26 cellular contexts compared by ENCODE assay signal in the genomic region with DNA sequence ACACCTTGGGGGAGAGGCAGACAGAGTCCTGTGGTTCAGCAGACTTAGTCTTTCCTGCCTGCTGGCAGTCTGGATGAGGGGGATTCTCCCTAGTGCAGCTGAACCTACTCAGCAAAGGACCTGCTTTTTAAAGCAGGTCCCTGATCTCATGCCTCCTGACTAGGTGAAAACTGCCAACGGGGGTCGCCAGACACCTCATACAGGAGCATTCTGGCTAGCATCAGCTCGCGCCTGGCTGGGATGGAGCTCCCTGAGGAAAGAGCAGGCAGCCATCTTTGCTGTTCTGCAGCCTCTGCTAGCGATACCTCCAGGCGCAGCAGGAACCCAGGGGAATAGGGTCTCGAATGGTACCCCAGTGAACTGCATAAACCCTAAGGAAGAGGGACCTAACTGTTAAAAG.
DNase-seq lines count a peak whose midpoint lies in the region; ATAC-seq, FAIRE-seq and TF ChIP-seq lines count a peak whose summit lies in the region.
"Had no signal": no experiment of that assay in that cellular context is flagged by ENCODE, and none has a peak within 500 bp of the region (broad histone marks: within the 10 kb centered on the region; RNA-seq: fewer than 3 reads in every experiment).

No MANE protein-coding gene starts in this region.

- H3K9me3 ChIP-seq in Karpas-422 (ENCODE audit: low read length) (no peaks in the 10 kb centered on the region; the same call in 1 of the 2 replicates), H1 (ENCODE audit: insufficient read depth in 2 of 2, low read depth in 1 of 2, low read length in 1 of 2) (no peaks in the 10 kb centered on the region; a peak in 1 of 4 replicates), neural progenitor cell (ENCODE audit: low read depth) (no peaks in the 10 kb centered on the region), aorta (ENCODE audit: control insufficient read depth, low read length) (peaks cover 1% of the 10 kb centered on the region)
- H3K9me3 ChIP-seq: BE2C had no signal

- no peak overlapping the region for H3K4ac ChIP-seq in H1 (replicated peaks; ENCODE audit: insufficient read length, low read depth, low read length)

- H3K79me1 ChIP-seq in H1 (ENCODE audit: low read depth, low read length) = no peaks in the 10 kb centered on the region

- peaks cover 15% of the 10 kb centered on the region for H3K9me3 Mint-ChIP-seq in neural progenitor cell
- peaks cover 26% of the 10 kb centered on the region for H3K9me3 Mint-ChIP-seq in activated T-helper 17 cell treated with anti-CD3 and anti-CD28 coated beads, Interleukin-2, amount 50 U/mL, for 72 hours

- POLR2A ChIA-PET in H1 (lab: Charles Lee; ENCODE audit: partially characterized antibody) = no interaction called here

- H3K27ac Mint-ChIP-seq in neural progenitor cell = no peak overlapping the region
- H3K27ac Mint-ChIP-seq in activated T-helper 17 cell treated with anti-CD3 and anti-CD28 coated beads, Interleukin-2, amount 50 U/mL, for 72 hours = no peak overlapping the region
- H3K27ac Mint-ChIP-seq: CD14-positive monocyte; CD4-positive, alpha-beta T cell; CD8-positive, alpha-beta memory T cell; GM23338 had no signal

- no peaks in the 10 kb centered on the region for H3K4me1 Mint-ChIP-seq in neural progenitor cell
- H3K4me1 Mint-ChIP-seq in activated T-helper 17 cell treated with anti-CD3 and anti-CD28 coated beads, Interleukin-2, amount 50 U/mL, for 72 hours = no peaks in the 10 kb centered on the region
- H3K4me1 Mint-ChIP-seq: CD14-positive monocyte; CD8-positive, alpha-beta memory T cell; GM23338 had no signal

- no peaks in the 10 kb centered on the region for H3K4me1 ChIP-seq in Karpas-422 (ENCODE audit: low read length)
- no peaks in the 10 kb centered on the region for H3K4me1 ChIP-seq in H1 (replicated peaks in 1 of 4; ENCODE audit: control insufficient read depth in 3 of 4, insufficient read depth in 4 of 4, low read length in 3 of 4)
- H3K4me1 ChIP-seq in neural progenitor cell = no peaks in the 10 kb centered on the region
- no peaks in the 10 kb centered on the region for H3K4me1 ChIP-seq in aorta (ENCODE audit: control insufficient read depth in 1 of 2, insufficient read depth in 2 of 2, low read length in 2 of 2)
- H3K4me1 ChIP-seq: A549; BE2C; BLaER1 treated with 17β-estradiol and CSF1 and Interleukin-3, amounts not matched to agents 10 nM and 100 nM had no signal

- FAIRE-seq in H1 (lab: Jason Lieb, UNC) = no peak
- FAIRE-seq: A549, G401.6, GM12892, GM19239, H54 had no signal

- H3K9me2 ChIP-seq in Karpas-422 (replicated peaks; ENCODE audit: insufficient read depth, low read length) = no peaks in the 10 kb centered on the region

- no peak overlapping the region for H2AK5ac ChIP-seq in H1 (ENCODE audit: low read depth, low read length)

- no peak overlapping the region for H3K14ac ChIP-seq in H1 (ENCODE audit: insufficient read length)

- H3K27me3 Mint-ChIP-seq in neural progenitor cell (ENCODE audit: insufficient read depth, low read depth) = no peaks in the 10 kb centered on the region
- no peaks in the 10 kb centered on the region for H3K27me3 Mint-ChIP-seq in activated T-helper 17 cell treated with anti-CD3 and anti-CD28 coated beads, Interleukin-2, amount 50 U/mL, for 72 hours
- H3K27me3 Mint-ChIP-seq: CD4-positive, alpha-beta T cell; CD8-positive, alpha-beta memory T cell had no signal

- no peaks in the 10 kb centered on the region for H4K20me1 ChIP-seq in Karpas-422 (ENCODE audit: insufficient read depth, low read depth, low read length)
- H4K20me1 ChIP-seq in H1 (replicated peaks in 1 of 2; ENCODE audit: control insufficient read depth in 1 of 2, insufficient read depth in 2 of 2, low read length in 2 of 2) = no peaks in the 10 kb centered on the region
- H4K20me1 ChIP-seq in neural progenitor cell (ENCODE audit: low read depth) = no peaks in the 10 kb centered on the region
- H4K20me1 ChIP-seq: BLaER1 treated with 17β-estradiol and CSF1 and Interleukin-3, amounts not matched to agents 10 nM and 100 nM had no signal

- H3K36me3 ChIP-seq in Karpas-422 (ENCODE audit: insufficient read depth, low read length) (no peaks in the 10 kb centered on the region), H1 (ENCODE audit: control insufficient read depth in 2 of 4, insufficient read depth in 4 of 4, low read length in 3 of 4) (no peaks in the 10 kb centered on the region), neural progenitor cell (no peaks in the 10 kb centered on the region), aorta (ENCODE audit: control insufficient read depth in 1 of 2, insufficient read depth in 2 of 2, low read length in 1 of 2) (no peaks in the 10 kb centered on the region)
- H3K36me3 ChIP-seq: BE2C; BLaER1 treated with 17β-estradiol and CSF1 and Interleukin-3, amounts not matched to agents 10 nM and 100 nM had no signal

- no peaks in the 10 kb centered on the region for H3K79me2 ChIP-seq in Karpas-422 (ENCODE audit: low read length)
- no peaks in the 10 kb centered on the region for H3K79me2 ChIP-seq in H1 (ENCODE audit: control insufficient read depth in 1 of 2, insufficient read depth in 2 of 2, low read length in 2 of 2)
- no peaks in the 10 kb centered on the region for H3K79me2 ChIP-seq in neural progenitor cell (ENCODE audit: low read depth)

- H3K27ac ChIP-seq in Karpas-422 (ENCODE audit: low read length) (no peak overlapping the region), H1 (ENCODE audit: low read depth, low read length) (no peak overlapping the region), neural progenitor cell (no peak overlapping the region), aorta (ENCODE audit: low read depth in 1 of 2, low read length in 2 of 2) (no peak overlapping the region)
- H3K27ac ChIP-seq: A549; BLaER1 treated with 17β-estradiol and CSF1 and Interleukin-3, amounts not matched to agents 10 nM and 100 nM had no signal

- H3K56ac ChIP-seq in H1 (replicated peaks; ENCODE audit: insufficient read length, low read depth, low read length) = no peak overlapping the region

- H2BK120ac ChIP-seq in H1 (replicated peaks; ENCODE audit: low read depth, low read length) = no peak overlapping the region

- H3K4me3 Mint-ChIP-seq in neural progenitor cell = no peak overlapping the region
- H3K4me3 Mint-ChIP-seq in activated T-helper 17 cell treated with anti-CD3 and anti-CD28 coated beads, Interleukin-2, amount 50 U/mL, for 72 hours = no peak overlapping the region
- H3K4me3 Mint-ChIP-seq: CD14-positive monocyte; CD4-positive, alpha-beta T cell; CD8-positive, alpha-beta memory T cell; GM23338 had no signal

- H2BK15ac ChIP-seq in H1 (ENCODE audit: low read length) = no peak overlapping the region

- TF ChIP-seq EP300 in H1 (IDR thresholded peaks at IDR 0.05; ENCODE audit: borderline replicate concordance in 1 of 2, low read depth in 2 of 2, low read length in 2 of 2) = no peak

- H3K4me3 ChIP-seq in Karpas-422 (ENCODE audit: low read length) (no peak overlapping the region), H1 (ENCODE audit: extremely low read depth in 1 of 4, insufficient read depth in 2 of 4, low read depth in 3 of 4, low read length in 4 of 4) (no peak overlapping the region), neural progenitor cell (no peak overlapping the region), aorta (ENCODE audit: low read length in 2 of 2) (no peak overlapping the region)
- H3K4me3 ChIP-seq: A549; BLaER1 treated with 17β-estradiol and CSF1 and Interleukin-3, amounts not matched to agents 10 nM and 100 nM; GM23338 had no signal

- H3K18ac ChIP-seq in H1 (ENCODE audit: extremely low read depth, low read length) = no peak overlapping the region

- no peak overlapping the region for H4K8ac ChIP-seq in H1 (ENCODE audit: extremely low read depth, insufficient read depth, low read length)

- WGBS in H1 (ENCODE audit: extremely low coverage in 1 of 2, insufficient coverage in 1 of 2, insufficient read length in 1 of 2, insufficient replicate concordance in 2 of 2, low coverage in 1 of 2, low lambda C conversion rate in 2 of 2, missing lambda C conversion rate in 1 of 2), 2 experiments = 85% methylated on average over 7 of the region's 7 CpGs; no CpG with 5 or more reads in 1 of the 2 experiments
- WGBS in aorta, 2 donors = 89% methylated on average over 6 to 7 of the region's 7 CpGs

- no peak for DNase-seq in Karpas-422
- no peak for DNase-seq in H1 (ENCODE audit: low read depth in 1 of 2, low spot score in 2 of 2)
- no peak for DNase-seq in neural progenitor cell (ENCODE audit: low spot score)
- no peak for DNase-seq in aorta
- no peak for DNase-seq in NCI-H345 treated with DMSO at 0.1 percent for 48 hours (lab: John Stamatoyannopoulos, UW; ENCODE audit: unreplicated experiment)
- DNase-seq in GM19238 (ENCODE audit: insufficient read length, low spot score) = no peak
- DNase-seq: 8988T; ACHN; AML-193; BE2C; Calu3; CD4-positive, alpha-beta T cell; CD8-positive, alpha-beta memory T cell; COR-L47; DMS53; DND-41; HCEC 1CT had no signal

- no peak overlapping the region for H3K4me2 ChIP-seq in Karpas-422 (ENCODE audit: low read depth, low read length, poor library complexity, severe bottlenecking)
- no peak overlapping the region for H3K4me2 ChIP-seq in H1 (ENCODE audit: insufficient read depth in 1 of 2, low read depth in 2 of 2, low read length in 2 of 2)
- no peak overlapping the region for H3K4me2 ChIP-seq in neural progenitor cell
- H3K4me2 ChIP-seq: A549; BLaER1 treated with 17β-estradiol and CSF1 and Interleukin-3, amounts not matched to agents 10 nM and 100 nM; GM23338 had no signal

- H3F3A ChIP-seq in neural progenitor cell (ENCODE audit: low read depth) = no peaks in the 10 kb centered on the region

- H2BK5ac ChIP-seq in H1 (ENCODE audit: low read depth, low read length) = no peak overlapping the region

- intact Hi-C loops in aorta (cut with DNase I) = no loop called here

- TF ChIP-seq CTCF in H1 (IDR thresholded peaks at IDR 0.05; ENCODE audit: control extremely low read depth in 1 of 3, insufficient read depth in 1 of 3, low read depth in 1 of 3, low read length in 3 of 3) (peak in 1 of 3 experiments; percentile 7; a peak in 1 of 4 replicates), neural progenitor cell (IDR thresholded peaks at IDR 0.05) (no peak)

- H2BK12ac ChIP-seq in H1 (ENCODE audit: low read depth, low read length) = no peak overlapping the region

- H4K91ac ChIP-seq in H1 (replicated peaks; ENCODE audit: insufficient read length, low read length) = no peak overlapping the region

- H3K9ac ChIP-seq in Karpas-422 (ENCODE audit: low read length) (no peak overlapping the region), H1 (replicated peaks in 1 of 4; ENCODE audit: extremely low read depth in 1 of 4, low read depth in 3 of 4, low read length in 3 of 4) (no peak overlapping the region), neural progenitor cell (no peak overlapping the region)
- H3K9ac ChIP-seq: BLaER1 treated with 17β-estradiol and CSF1 and Interleukin-3, amounts not matched to agents 10 nM and 100 nM had no signal

- no peak overlapping the region for H4K5ac ChIP-seq in H1 (ENCODE audit: insufficient read length, low read depth, low read length)

- H3K23me2 ChIP-seq in H1 (ENCODE audit: low read depth, low read length) = no peaks in the 10 kb centered on the region

- H3K23ac ChIP-seq in H1 (ENCODE audit: insufficient read length) = no peak overlapping the region

- peak; percentile 11 for ATAC-seq in aorta (ENCODE audit: low FRiP score)
- no peak for ATAC-seq in activated T-helper 17 cell treated with anti-CD3 and anti-CD28 coated beads, Interleukin-2, amount 50 U/mL, for 72 hours (replicated peaks)
- ATAC-seq: A549, GM23338 had no signal

- H2BK20ac ChIP-seq in H1 (ENCODE audit: low read length) = no peak overlapping the region

- H2AFZ ChIP-seq in Karpas-422 (ENCODE audit: low read length) = peak overlapping the region; percentile 24; the same call in 1 of the 2 replicates
- peak overlapping the region; percentile 62; the same call in 1 of the 2 replicates for H2AFZ ChIP-seq in H1 (ENCODE audit: low read length)
- H2AFZ ChIP-seq in neural progenitor cell (replicated peaks) = peak overlapping the region; percentile 10
- H2AFZ ChIP-seq: GM23338 had no signal

- peak in 1 of 2 experiments; percentile 27; a peak in 2 of 4 replicates for TF ChIP-seq RAD21 in H1 (IDR thresholded peaks at IDR 0.05 in 1 of 2, conservative IDR thresholded peaks at IDR 0.05 in 1 of 2; ENCODE audit: low read depth in 2 of 2, low read length in 2 of 2)

- H3K36me3 Mint-ChIP-seq in neural progenitor cell = no peaks in the 10 kb centered on the region
- no peaks in the 10 kb centered on the region for H3K36me3 Mint-ChIP-seq in activated T-helper 17 cell treated with anti-CD3 and anti-CD28 coated beads, Interleukin-2, amount 50 U/mL, for 72 hours (ENCODE audit: low read depth)
- H3K36me3 Mint-ChIP-seq: CD14-positive monocyte; CD8-positive, alpha-beta memory T cell had no signal

- H3K27me3 ChIP-seq in Karpas-422 (ENCODE audit: low read length) (no peaks in the 10 kb centered on the region), H1 (replicated peaks in 1 of 4; ENCODE audit: control insufficient read depth in 3 of 4, extremely low read depth in 1 of 4, insufficient read depth in 3 of 4, low read length in 3 of 4) (no peaks in the 10 kb centered on the region), neural progenitor cell (no peaks in the 10 kb centered on the region), aorta (ENCODE audit: control insufficient read depth in 1 of 2, insufficient read depth in 2 of 2, low read length in 1 of 2) (no peaks in the 10 kb centered on the region)
- H3K27me3 ChIP-seq: BE2C; BLaER1 treated with 17β-estradiol and CSF1 and Interleukin-3, amounts not matched to agents 10 nM and 100 nM had no signal

- TF ChIP-seq POLR2A in H1 (IDR thresholded peaks at IDR 0.05; ENCODE audit: control extremely low read depth in 1 of 2, low read depth in 2 of 2, low read length in 2 of 2) = no peak

- CTCF ChIA-PET in H1 (lab: Charles Lee; ENCODE audit: partially characterized antibody) = no interaction called here

Comparison
In these comparisons a context has a peak if more than half of its experiments do, and no peak if none do; other contexts are left out.
1. H2AFZ ChIP-seq: peak in every context shown above with its lines; median percentile 62 in H1; 24 in Karpas-422; 10 in neural progenitor cell.